ENCODE assay signal across 7 cellular contexts in the genomic region with DNA sequence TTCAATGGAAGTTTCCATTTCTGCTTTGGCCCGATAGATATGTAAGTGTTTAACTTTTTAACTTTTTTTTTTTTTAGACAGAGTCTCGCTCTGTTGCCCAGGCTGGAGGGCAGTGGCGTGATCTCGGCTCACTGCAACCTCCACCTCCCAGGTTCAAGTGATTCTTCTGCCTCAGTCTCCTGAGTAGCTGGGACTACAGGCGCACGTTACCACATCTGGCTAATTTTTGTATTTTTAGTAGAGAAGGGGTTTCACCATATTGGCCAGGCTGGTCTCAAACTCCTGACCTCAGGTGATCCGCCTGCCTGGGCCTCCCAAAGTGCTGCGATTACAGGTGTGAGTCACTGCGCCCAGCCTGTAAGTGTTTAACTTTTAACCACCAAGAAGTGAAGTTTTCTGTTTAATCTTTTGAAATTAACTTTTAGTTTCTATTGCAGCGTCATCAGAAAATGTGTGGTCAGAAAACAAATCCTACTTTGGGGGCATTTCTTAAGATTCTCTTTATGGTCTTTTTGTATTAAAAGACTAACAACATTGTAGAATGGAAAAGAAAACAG.
DNase-seq lines count a peak whose midpoint lies in the region; ATAC-seq, FAIRE-seq and TF ChIP-seq lines count a peak whose summit lies in the region.
"Not testable (repeated sequence)": the region's sequence is repeated elsewhere in the genome, so short reads cannot be mapped to it uniquely, and the experiment has no call there.

No MANE protein-coding gene starts in this region.

- peaks cover 14% of the 10 kb centered on the region for H3K27me3 ChIP-seq in OCI-LY3 (ENCODE audit: low read depth, low read length)
- H3K27me3 ChIP-seq in right lobe of liver, result not testable (repeated sequence)

- H4K20me1 ChIP-seq in OCI-LY3 (ENCODE audit: insufficient read depth, low read length), result not testable (repeated sequence)

- H3K4me3 Mint-ChIP-seq in activated CD4-positive, alpha-beta memory T cell treated with anti-CD3 and anti-CD28 coated beads for 36 hours, result not testable (repeated sequence)

- H3K27ac ChIP-seq in OCI-LY3 (ENCODE audit: low read length), result not testable (repeated sequence)
- H3K27ac ChIP-seq in right lobe of liver, result peak overlapping the region; percentile 42 to 83 (median 78)

- H3K4me1 Mint-ChIP-seq in activated CD4-positive, alpha-beta memory T cell treated with anti-CD3 and anti-CD28 coated beads for 36 hours (ENCODE audit: low read depth), result not testable (repeated sequence)

- peak; percentile 66 for DNase-seq in GM12865 (ENCODE audit: low read depth)
- not testable (repeated sequence) for DNase-seq in GM19239 (ENCODE audit: insufficient read length, low spot score)
- peak; percentile 27 for DNase-seq in activated CD4-positive, alpha-beta memory T cell treated with anti-CD3 and anti-CD28 coated beads for 36 hours
- peak; percentile 22 for DNase-seq in epithelial cell of proximal tubule (ENCODE audit: low read depth)
- DNase-seq in right lobe of liver, result peak in 2 of 3 donors; percentile 19 to 38
- peak; percentile 8 for DNase-seq in stimulated activated CD4-positive, alpha-beta T cell treated with anti-CD3 and anti-CD28 coated beads, Interleukin-15, amount 100 ng/mL, for 24 hours

- intact Hi-C loops in activated CD4-positive, alpha-beta memory T cell treated with anti-CD3 and anti-CD28 coated beads for 36 hours (cut with micrococcal nuclease), result loop anchor here (5.0 kb wide), 1 partner anchor 50 kb away; no protein-coding TSS in a partner anchor
- intact Hi-C loops in right lobe of liver (cut with DNase I), result not testable (repeated sequence)

- not testable (repeated sequence) for TF ChIP-seq CTCF in GM12865 (IDR thresholded peaks at IDR 0.05; ENCODE audit: insufficient read depth, low read depth, low read length, missing control alignments); OCI-LY3 (IDR thresholded peaks at IDR 0.05; ENCODE audit: low read depth, low read length); epithelial cell of proximal tubule (conservative IDR thresholded peaks at IDR 0.05; ENCODE audit: low read depth, low read length); right lobe of liver (IDR thresholded peaks at IDR 0.05)

- not testable (repeated sequence) for H3K36me3 ChIP-seq in OCI-LY3 (replicated peaks; ENCODE audit: low read depth, low read length)
- H3K36me3 ChIP-seq in right lobe of liver, result peaks cover 0 to 18% (median 6%) of the 10 kb centered on the region in 4 donors

- POLR2A ChIA-PET in activated CD4-positive, alpha-beta memory T cell treated with anti-CD3 and anti-CD28 coated beads for 36 hours (lab: Charles Lee), result not testable (repeated sequence)

- not testable (repeated sequence) for H3K79me2 ChIP-seq in OCI-LY3 (ENCODE audit: low read length)

- not testable (repeated sequence) for H3K9me3 Mint-ChIP-seq in activated CD4-positive, alpha-beta memory T cell treated with anti-CD3 and anti-CD28 coated beads for 36 hours

- not testable (repeated sequence) for H3K4me3 ChIP-seq in GM12865 (ENCODE audit: low read depth, low read length); OCI-LY3 (ENCODE audit: low read length); epithelial cell of proximal tubule (ENCODE audit: low read depth, low read length); right lobe of liver

- not testable (repeated sequence) for H3K9me3 ChIP-seq in OCI-LY3 (ENCODE audit: insufficient read depth, low read length); right lobe of liver

- not testable (repeated sequence) for H3K4me1 ChIP-seq in OCI-LY3 (ENCODE audit: low read length)
- peaks cover 0 to 35% (median 6%) of the 10 kb centered on the region in 4 donors for H3K4me1 ChIP-seq in right lobe of liver

- TF ChIP-seq POLR2A in right lobe of liver (IDR thresholded peaks at IDR 0.05), result not testable (repeated sequence)

- WGBS in right lobe of liver (ENCODE audit: insufficient coverage, low coverage, low lambda C conversion rate, missing lambda C conversion rate), result 57% methylated on average over 10 of the region's 10 CpGs

- CTCF ChIA-PET in activated CD4-positive, alpha-beta memory T cell treated with anti-CD3 and anti-CD28 coated beads for 36 hours (lab: Charles Lee), result interaction anchor here (1.5 to 4.6 kb wide), 2 partner anchors 89 to 193 kb away, joined by 4 to 44 read pairs; no protein-coding TSS in a partner anchor

- H3K27ac Mint-ChIP-seq in activated CD4-positive, alpha-beta memory T cell treated with anti-CD3 and anti-CD28 coated beads for 36 hours, result not testable (repeated sequence)

- peak in 1 of 4 donors; percentile 11 for ATAC-seq in right lobe of liver

- H3K27me3 Mint-ChIP-seq in activated CD4-positive, alpha-beta memory T cell treated with anti-CD3 and anti-CD28 coated beads for 36 hours, result not testable (repeated sequence)

- H3K36me3 Mint-ChIP-seq in activated CD4-positive, alpha-beta memory T cell treated with anti-CD3 and anti-CD28 coated beads for 36 hours, result not testable (repeated sequence)

- H3K4me2 ChIP-seq in OCI-LY3 (ENCODE audit: low read length), result not testable (repeated sequence)

- 0 out of 2 replicates have a peak overlapping the region, but pooled peaks have one; percentile 0 for H2AFZ ChIP-seq in OCI-LY3 (ENCODE audit: low read depth, low read length)

- not testable (repeated sequence) for H3K9ac ChIP-seq in OCI-LY3 (ENCODE audit: low read length)

- FAIRE-seq in GM19239 (lab: Jason Lieb, UNC), result peak; percentile 63
